Comparison of ENCODE assay signal across 8 cellular contexts in the genomic region with DNA sequence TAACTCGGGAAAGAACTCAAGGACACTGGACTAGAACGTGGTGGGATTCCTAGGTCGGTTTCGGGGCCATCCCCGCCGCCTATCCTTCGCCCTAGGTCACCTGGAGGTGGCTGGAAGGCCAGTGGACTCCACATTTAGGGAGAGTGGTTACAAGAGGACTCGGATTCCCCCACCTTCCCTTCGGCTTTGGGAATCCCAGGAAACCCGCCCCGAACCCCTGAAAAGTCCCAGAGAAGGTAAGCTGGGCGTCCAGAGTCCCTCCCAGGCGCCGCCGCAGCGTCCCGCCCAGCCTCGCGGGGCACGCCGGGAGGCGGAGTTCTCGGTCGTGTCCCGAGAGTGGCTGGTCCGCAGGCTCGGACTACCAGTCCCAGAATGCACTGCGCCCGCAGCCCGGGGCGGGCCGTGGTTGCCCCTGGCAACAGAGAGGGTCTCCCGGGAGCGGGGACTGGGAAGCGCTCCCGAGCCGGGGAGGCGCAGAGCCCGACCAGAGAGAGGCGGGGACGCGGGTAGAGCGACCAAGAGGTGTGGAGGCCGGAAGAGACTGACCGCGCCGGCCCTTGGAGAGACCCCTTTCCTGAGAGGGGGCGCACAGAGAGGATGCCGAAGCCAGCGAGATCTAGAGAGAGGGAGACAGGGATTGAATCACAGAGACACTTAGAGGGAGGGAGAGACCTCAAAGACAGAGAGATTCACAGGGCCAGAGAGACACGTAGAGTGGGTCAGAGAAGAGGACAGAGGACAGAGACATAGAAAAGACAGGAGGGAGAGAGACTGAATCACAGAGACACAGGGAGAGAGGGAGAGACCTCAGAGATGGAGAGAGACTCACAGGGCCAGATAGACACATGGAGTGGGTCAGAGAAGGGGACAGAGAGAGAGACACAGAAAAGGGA. TPM values are rescaled to one million over a fixed set of nuclear protein-coding genes. Genes with fewer than 3 reads are reported as not detected.
DNase-seq lines count a peak whose midpoint lies in the region; ATAC-seq and TF ChIP-seq lines count a peak whose summit lies in the region.

No MANE protein-coding gene starts in this region.

- peak; percentile 98 for DNase-seq in BE2C
- peak; percentile 87 for DNase-seq in HPDE6-E6E7 (ENCODE audit: extremely low spot score)
- DNase-seq in SHP77 (lab: John Stamatoyannopoulos, UW): peak; percentile 93 to 95
- DNase-seq in activated naive CD4-positive, alpha-beta T cell treated with Interleukin-2 at 50 U/mL for 16 hours: peak; percentile 81
- DNase-seq in stimulated activated naive CD8-positive, alpha-beta T cell treated with anti-CD3 and anti-CD28 coated beads, Interleukin-15, amount 100 ng/mL, for 72 hours: peak; percentile 80 to 83

- no peaks in the 10 kb centered on the region for H3K9me3 ChIP-seq in BE2C
- H3K9me3 ChIP-seq in gastroesophageal sphincter: no peaks in the 10 kb centered on the region
- H3K9me3 ChIP-seq in neuron (ENCODE audit: low read length): no peaks in the 10 kb centered on the region

- no peak overlapping the region for H3K27ac Mint-ChIP-seq in stimulated activated naive CD8-positive, alpha-beta T cell treated with anti-CD3 and anti-CD28 coated beads, Interleukin-15, amount 100 ng/mL, for 72 hours

- peak overlapping the region; percentile 60 for H2AFZ ChIP-seq in neuron (ENCODE audit: low read depth, low read length)

- peaks cover 32% of the 10 kb centered on the region for H3K27me3 ChIP-seq in BE2C
- peaks cover 50% of the 10 kb centered on the region for H3K27me3 ChIP-seq in gastroesophageal sphincter
- no peaks in the 10 kb centered on the region for H3K27me3 ChIP-seq in neuron (ENCODE audit: insufficient read depth, low read length)

- 1 to 4% methylated on average over 5 to 12 of the region's 51 CpGs for WGBS in gastroesophageal sphincter (ENCODE audit: low coverage in 1 of 2), 2 donors

- no peak for TF ChIP-seq CTCF in BE2C (IDR thresholded peaks at IDR 0.05; ENCODE audit: low read depth, low read length)
- peak in 1 of 4 experiments; percentile 24 for TF ChIP-seq CTCF in gastroesophageal sphincter (IDR thresholded peaks at IDR 0.05)

- H3K4me1 ChIP-seq in BE2C (no peaks in the 10 kb centered on the region), gastroesophageal sphincter (peaks cover 5 to 70% (median 31%) of the 10 kb centered on the region in 3 donors), neuron (ENCODE audit: insufficient read depth, low read length) (peaks cover 42% of the 10 kb centered on the region)

- H3K27ac ChIP-seq in gastroesophageal sphincter: peak overlapping the region in 1 of 4 donors; percentile 17

- ATAC-seq in GM19395 (IDR thresholded peaks at IDR 0.05; ENCODE audit: unreplicated experiment) (peak; percentile 81), gastroesophageal sphincter (peak; percentile 94)
- ATAC-seq in stimulated activated naive CD8-positive, alpha-beta T cell treated with anti-CD3 and anti-CD28 coated beads, Interleukin-15, amount 100 ng/mL, for 72 hours: peak; percentile 93

- H3K36me3 ChIP-seq in BE2C (peaks cover under 1% of the 10 kb centered on the region; the same call in 1 of the 2 replicates), gastroesophageal sphincter (peaks cover 0 to 19% of the 10 kb centered on the region in 2 donors), neuron (ENCODE audit: insufficient read depth, low read length) (peaks cover 16% of the 10 kb centered on the region)

- H3K4me1 Mint-ChIP-seq in stimulated activated naive CD8-positive, alpha-beta T cell treated with anti-CD3 and anti-CD28 coated beads, Interleukin-15, amount 100 ng/mL, for 72 hours: peaks cover 50% of the 10 kb centered on the region

- peak overlapping the region; percentile 79 for H3K4me3 ChIP-seq in BE2C (ENCODE audit: low read depth, low read length)
- H3K4me3 ChIP-seq in gastroesophageal sphincter: peak overlapping the region; percentile 11 to 52
- H3K4me3 ChIP-seq in neuron (ENCODE audit: low read length): peak overlapping the region; percentile 86

- no peak for TF ChIP-seq EP300 in gastroesophageal sphincter (IDR thresholded peaks at IDR 0.05)

- H3K4me3 Mint-ChIP-seq in stimulated activated naive CD8-positive, alpha-beta T cell treated with anti-CD3 and anti-CD28 coated beads, Interleukin-15, amount 100 ng/mL, for 72 hours: no peak overlapping the region

- TF ChIP-seq POLR2A in gastroesophageal sphincter (IDR thresholded peaks at IDR 0.05): no peak

- no peaks in the 10 kb centered on the region for H3K27me3 Mint-ChIP-seq in stimulated activated naive CD8-positive, alpha-beta T cell treated with anti-CD3 and anti-CD28 coated beads, Interleukin-15, amount 100 ng/mL, for 72 hours

- no peaks in the 10 kb centered on the region for H3K9me3 Mint-ChIP-seq in stimulated activated naive CD8-positive, alpha-beta T cell treated with anti-CD3 and anti-CD28 coated beads, Interleukin-15, amount 100 ng/mL, for 72 hours

RNA-seq across cellular contexts. Expression of a gene that starts 2.6 kb away (rescaled TPM):
- polyA plus RNA-seq in BE2C (2012; ENCODE audit: insufficient read depth, insufficient read length, low read depth): 0.28 TPM
- total RNA-seq in gastroesophageal sphincter: not detected

RNA-seq across cellular contexts. Expression of a gene that starts 11.7 kb away (rescaled TPM):
- 36.7 TPM for polyA plus RNA-seq in BE2C (2012; ENCODE audit: insufficient read depth, insufficient read length, low read depth)
- 100 to 1,000 TPM; 103 to 355 (median 140) TPM for total RNA-seq in gastroesophageal sphincter

RNA-seq across cellular contexts. Expression of a gene that starts 29.7 kb away (rescaled TPM):
- 6.7 TPM for polyA plus RNA-seq in BE2C (2012; ENCODE audit: insufficient read depth, insufficient read length, low read depth)
- total RNA-seq in gastroesophageal sphincter: not detected

RNA-seq across cellular contexts. Expression of a gene that starts 55.3 kb away (rescaled TPM):
- polyA plus RNA-seq in BE2C (2012; ENCODE audit: insufficient read depth, insufficient read length, low read depth): not detected
- 1 to 10 TPM in 1 of 4 donors, under 1 TPM in 3; 0.23 to 1.1 (median 0.28) TPM for total RNA-seq in gastroesophageal sphincter

Comparison
In these comparisons a context has a peak if more than half of its experiments do, and no peak if none do; other contexts are left out.
1. H3K4me3 ChIP-seq: peak in every context shown above with its lines; median percentile 86 in neuron; 79 in BE2C; 32 in gastroesophageal sphincter.